In genomic region chr10:128063736-128064614, GRCh38 we compare ENCODE assay signal across 8 cellular contexts.
DNase-seq lines count a peak whose midpoint lies in the region; ATAC-seq and FAIRE-seq lines count a peak whose summit lies in the region.

No MANE protein-coding gene starts in this region.

- 73% methylated on average over 14 of the region's 14 CpGs for WGBS in right cardiac atrium

- peaks cover 6% of the 10 kb centered on the region for H3K4me1 ChIP-seq in right cardiac atrium (ENCODE audit: control insufficient read depth, insufficient read depth, low read length)

- peaks cover 4 to 6% of the 10 kb centered on the region in 2 donors for H3K9me3 Mint-ChIP-seq in stimulated activated naive CD8-positive, alpha-beta T cell treated with anti-CD3 and anti-CD28 coated beads, Interleukin-15, amount 100 ng/mL, for 72 hours

- H3K4me1 Mint-ChIP-seq in stimulated activated naive CD8-positive, alpha-beta T cell treated with anti-CD3 and anti-CD28 coated beads, Interleukin-15, amount 100 ng/mL, for 72 hours, result peaks cover 86% of the 10 kb centered on the region

- H3K27me3 Mint-ChIP-seq in stimulated activated naive CD8-positive, alpha-beta T cell treated with anti-CD3 and anti-CD28 coated beads, Interleukin-15, amount 100 ng/mL, for 72 hours, result no peaks in the 10 kb centered on the region

- ATAC-seq in HG03135 (IDR thresholded peaks at IDR 0.05; ENCODE audit: unreplicated experiment), result peak; percentile 26
- ATAC-seq in right cardiac atrium, result peak; percentile 20 to 23
- peak; percentile 13 for ATAC-seq in stimulated activated naive CD8-positive, alpha-beta T cell treated with anti-CD3 and anti-CD28 coated beads, Interleukin-15, amount 100 ng/mL, for 72 hours

- DNase-seq in GM19239 (ENCODE audit: insufficient read length, low spot score) (no peak), right cardiac atrium (no peak), inferior parietal cortex (ENCODE audit: extremely low spot score) (no peak), cortex of kidney (lab: John Stamatoyannopoulos, UW) (no peak)
- peak; percentile 61 to 67 for DNase-seq in activated T-cell treated with anti-CD3 and anti-CD28 coated beads, Interleukin-2, amount 50 U/mL, for 48 hours
- peak in 1 of 2 donors; percentile 35 for DNase-seq in stimulated activated naive CD8-positive, alpha-beta T cell treated with anti-CD3 and anti-CD28 coated beads, Interleukin-15, amount 100 ng/mL, for 72 hours
- no peak for DNase-seq in effector CD8-positive, alpha-beta T cell (lab: John Stamatoyannopoulos, UW)

- H3K27ac Mint-ChIP-seq in stimulated activated naive CD8-positive, alpha-beta T cell treated with anti-CD3 and anti-CD28 coated beads, Interleukin-15, amount 100 ng/mL, for 72 hours, result peak overlapping the region; percentile 31 to 82

- no peaks in the 10 kb centered on the region for H3K9me3 ChIP-seq in right cardiac atrium (ENCODE audit: control insufficient read depth, low read length)

- H3K27me3 ChIP-seq in right cardiac atrium (ENCODE audit: control insufficient read depth, insufficient read depth), result no peaks in the 10 kb centered on the region

- peak overlapping the region; percentile 65 for H3K27ac ChIP-seq in right cardiac atrium (ENCODE audit: low read length)

- intact Hi-C loops in right cardiac atrium (cut with DNase I), result loop anchor here in 3 of 4 donors (5.0 to 10.0 kb wide), 3 partner anchors 49 to 159 kb away; partner anchors contain the start of gene PTPRE (in 2 of the 3)

- H3K4me3 ChIP-seq in right cardiac atrium (ENCODE audit: low read length), result no peak overlapping the region

- FAIRE-seq in GM19239 (lab: Jason Lieb, UNC), result peak; percentile 78

- H3K4me3 Mint-ChIP-seq in stimulated activated naive CD8-positive, alpha-beta T cell treated with anti-CD3 and anti-CD28 coated beads, Interleukin-15, amount 100 ng/mL, for 72 hours, result peak overlapping the region; percentile 60 to 74

Comparison
In these comparisons a context has a peak if more than half of its experiments do, and no peak if none do; other contexts are left out.
1. DNase-seq: peak in activated T-cell treated with anti-CD3 and anti-CD28 coated beads, Interleukin-2, amount 50 U/mL, for 48 hours (2 of 2); none in GM19239 (single experiment), right cardiac atrium (0 of 3), inferior parietal cortex (single experiment), cortex of kidney (single experiment) and effector CD8-positive, alpha-beta T cell (single experiment).
2. Peak in every context shown above with its lines, with median percentiles within 50 percentile points of each other: ATAC-seq.